In genomic region chr15:97736748-97737147, GRCh38 we compare ENCODE assay signal across 5 cellular contexts.
"Had no signal": no experiment of that assay in that cellular context is flagged by ENCODE, and none has a peak within 500 bp of the region (broad histone marks: within the 10 kb centered on the region; RNA-seq: fewer than 3 reads in every experiment).

No MANE protein-coding gene starts in this region.

- H3K4me2 ChIP-seq: KMS-11 had no signal

- DNase-seq: KBM-7, KG1 had no signal

- FAIRE-seq: HTR-8/SVneo had no signal

- H3K27ac ChIP-seq: HL-60, KMS-11 had no signal

- H3K9ac ChIP-seq: KMS-11 had no signal
